ENCODE assay signal across 39 cellular contexts in genomic region chr6:122564230-122564629, GRCh38. TPM values are rescaled to one million over a fixed set of nuclear protein-coding genes. Genes with fewer than 3 reads are reported as not detected.
"Had no signal": no experiment of that assay in that cellular context is flagged by ENCODE, and none has a peak within 500 bp of the region (broad histone marks: within the 10 kb centered on the region; RNA-seq: fewer than 3 reads in every experiment).

No MANE protein-coding gene starts in this region.

- FAIRE-seq: astrocyte, TTC549 had no signal

- H3K4me3 ChIP-seq: adrenal gland, body of pancreas, breast epithelium had no signal

- H3K4me1 Mint-ChIP-seq: activated B cell treated with CpG ODN at 0.5 μM for 24 hours; activated CD4-positive, alpha-beta T cell treated with anti-CD3 and anti-CD28 coated beads, Interleukin-2, amount 10 ng/mL, durations not matched to agents 24 days and 14 days; activated naive CD8-positive, alpha-beta T cell treated with anti-CD3 and anti-CD28 coated beads for 36 hours; activated T-helper 17 cell treated with anti-CD3 and anti-CD28 coated beads, Interleukin-2, amount 50 U/mL, for 72 hours had no signal

- H3K27me3 Mint-ChIP-seq: activated CD4-positive, alpha-beta T cell treated with anti-CD3 and anti-CD28 coated beads, Interleukin-2, amount 10 ng/mL, durations not matched to agents 24 days and 14 days; activated CD8-positive, alpha-beta T cell treated with anti-CD3 and anti-CD28 coated beads for 36 hours had no signal

- H3K9me3 ChIP-seq: adrenal gland, body of pancreas had no signal

- H3K4me3 Mint-ChIP-seq: activated B cell treated with CpG ODN at 0.5 μM for 24 hours; activated CD4-positive, alpha-beta memory T cell treated with anti-CD3 and anti-CD28 coated beads for 36 hours; activated CD4-positive, alpha-beta T cell treated with anti-CD3 and anti-CD28 coated beads, Interleukin-2, amount 10 ng/mL, durations not matched to agents 24 days and 14 days; activated CD8-positive, alpha-beta T cell treated with anti-CD3 and anti-CD28 coated beads for 36 hours; activated naive CD4-positive, alpha-beta T cell treated with anti-CD3 and anti-CD28 coated beads for 36 hours; activated naive CD8-positive, alpha-beta T cell treated with anti-CD3 and anti-CD28 coated beads for 36 hours; activated T-cell treated with anti-CD3 and anti-CD28 coated beads, Interleukin-2, amount 50 U/mL, for 4 hours; activated T-cell treated with anti-CD3 and anti-CD28 coated beads, Interleukin-2, amount 50 U/mL, for 72 hours; activated T-helper 1 cell treated with anti-CD3 and anti-CD28 coated beads, Interleukin-12 subunit alpha, Interleukin-12 subunit beta, Interleukin-2, Interleukin-4 antibody, amounts not matched to agents 30 ng/mL and 10 ng/mL and 1 ng/mL, durations not matched to agents 14 hours and 24 hours and 36 hours; activated T-helper 17 cell treated with anti-CD3 and anti-CD28 coated beads, Interleukin-2, amount 50 U/mL, for 72 hours; T-helper 1 cell treated with Interleukin-12 subunit alpha and Interleukin-12 subunit beta and Interleukin-4 antibody, amounts not matched to agents 30 μg/mL and 1 μg/mL, for 36 hours; T-helper 2 cell treated with Interferon-gamma antibody and Interleukin-4, amounts not matched to agents 5 μg/mL and 100 μg/mL, for 36 hours had no signal

- H3K36me3 ChIP-seq: adrenal gland, brain microvascular endothelial cell, breast epithelium had no signal

- ATAC-seq: activated CD8-positive, alpha-beta T cell treated with anti-CD3 and anti-CD28 coated beads for 36 hours; activated naive CD4-positive, alpha-beta T cell treated with anti-CD3 and anti-CD28 coated beads, Interleukin-2, amount 50 U/mL, for 72 hours; activated T-cell treated with anti-CD3 and anti-CD28 coated beads, Interleukin-2, amount 50 U/mL, for 4 hours; activated T-cell treated with anti-CD3 and anti-CD28 coated beads, Interleukin-2, amount 50 U/mL, for 72 hours; activated T-helper 17 cell treated with anti-CD3 and anti-CD28 coated beads, Interleukin-2, amount 50 U/mL, for 72 hours; body of pancreas had no signal

- DNase-seq: activated B cell treated with CpG ODN at 0.5 μM for 24 hours; activated CD4-positive, alpha-beta memory T cell treated with anti-CD3 and anti-CD28 coated beads for 36 hours; activated CD4-positive, alpha-beta T cell treated with anti-CD3 and anti-CD28 coated beads for 4 hours; activated CD4-positive, alpha-beta T cell treated with anti-CD3 and anti-CD28 coated beads, Interleukin-2, amount 10 ng/mL, durations not matched to agents 24 days and 14 days; activated CD4-positive, alpha-beta T cell treated with anti-CD3 and anti-CD28 coated beads, Interleukin-2, amount 50 U/mL, for 1 hour; activated CD4-positive, alpha-beta T cell treated with anti-CD3 and anti-CD28 coated beads, Interleukin-2, amount 50 U/mL, for 4 hours; activated CD4-positive, CD25-positive, alpha-beta regulatory T cell treated with anti-CD3 and anti-CD28 coated beads, Interleukin-2, amount 50 U/mL, for 72 hours; activated CD8-positive, alpha-beta memory T cell treated with anti-CD3 and anti-CD28 coated beads, Interleukin-2, amount 50 U/mL, for 4 hours; activated CD8-positive, alpha-beta T cell treated with anti-CD3 and anti-CD28 coated beads for 36 hours; activated effector memory CD4-positive, alpha-beta T cell treated with anti-CD3 and anti-CD28 coated beads, Interleukin-2, amount 50 U/mL, for 16 hours; activated gamma-delta T cell treated with Interleukin-2 at 50 U/mL for 16 hours; activated naive CD4-positive, alpha-beta T cell; activated naive CD4-positive, alpha-beta T cell treated with anti-CD3 and anti-CD28 coated beads for 36 hours; activated naive CD4-positive, alpha-beta T cell treated with anti-CD3 and anti-CD28 coated beads, Interleukin-2, amount 50 U/mL, for 16 hours; activated naive CD8-positive, alpha-beta T cell treated with anti-CD3 and anti-CD28 coated beads for 36 hours; activated T-cell treated with anti-CD3 and anti-CD28 coated beads for 4 hours; activated T-cell treated with anti-CD3 and anti-CD28 coated beads, Interleukin-2, amount 50 U/mL, for 1 hour; activated T-cell treated with anti-CD3 and anti-CD28 coated beads, Interleukin-2, amount 50 U/mL, for 4 hours; activated T-cell treated with anti-CD3 and anti-CD28 coated beads, Interleukin-2, amount 50 U/mL, for 72 hours; adrenal gland; amniotic stem cell; aorta; body of pancreas; brain microvascular endothelial cell; central memory CD4-positive, alpha-beta T cell; cerebellar nuclear complex; T-helper 1 cell; T-helper 2 cell; T-helper 9 cell had no signal

- H3K27ac Mint-ChIP-seq: activated B cell treated with CpG ODN at 0.5 μM for 24 hours; activated CD4-positive, alpha-beta memory T cell treated with anti-CD3 and anti-CD28 coated beads for 36 hours; activated CD4-positive, alpha-beta T cell treated with anti-CD3 and anti-CD28 coated beads, Interleukin-2, amount 10 ng/mL, durations not matched to agents 24 days and 14 days; activated CD8-positive, alpha-beta T cell treated with anti-CD3 and anti-CD28 coated beads for 36 hours; activated naive CD4-positive, alpha-beta T cell treated with anti-CD3 and anti-CD28 coated beads for 36 hours; activated naive CD4-positive, alpha-beta T cell treated with anti-CD3 and anti-CD28 coated beads, Interleukin-2, amount 50 U/mL, for 72 hours; activated naive CD8-positive, alpha-beta T cell treated with anti-CD3 and anti-CD28 coated beads for 36 hours; activated T-cell treated with anti-CD3 and anti-CD28 coated beads, Interleukin-2, amount 50 U/mL, for 72 hours; activated T-helper 1 cell treated with anti-CD3 and anti-CD28 coated beads, Interleukin-12 subunit alpha, Interleukin-12 subunit beta, Interleukin-2, Interleukin-4 antibody, amounts not matched to agents 30 ng/mL and 10 ng/mL and 1 ng/mL, durations not matched to agents 14 hours and 24 hours and 36 hours; activated T-helper 17 cell treated with anti-CD3 and anti-CD28 coated beads, Interleukin-2, amount 50 U/mL, for 72 hours; T-helper 1 cell treated with Interleukin-12 subunit alpha and Interleukin-12 subunit beta and Interleukin-4 antibody, amounts not matched to agents 30 μg/mL and 1 μg/mL, for 36 hours; T-helper 2 cell treated with Interferon-gamma antibody and Interleukin-4, amounts not matched to agents 5 μg/mL and 100 μg/mL, for 36 hours had no signal

- H3K27me3 ChIP-seq: adrenal gland, body of pancreas, brain microvascular endothelial cell, breast epithelium had no signal

- H3K27ac ChIP-seq: adrenal gland, body of pancreas, brain microvascular endothelial cell, breast epithelium, VCaP had no signal

- H3K36me3 Mint-ChIP-seq: activated CD4-positive, alpha-beta memory T cell treated with anti-CD3 and anti-CD28 coated beads for 36 hours; activated naive CD8-positive, alpha-beta T cell treated with anti-CD3 and anti-CD28 coated beads for 36 hours had no signal

- H3K9me3 Mint-ChIP-seq: activated T-helper 1 cell treated with anti-CD3 and anti-CD28 coated beads, Interleukin-12 subunit alpha, Interleukin-12 subunit beta, Interleukin-2, Interleukin-4 antibody, amounts not matched to agents 30 ng/mL and 10 ng/mL and 1 ng/mL, durations not matched to agents 14 hours and 24 hours and 36 hours; T-helper 1 cell treated with Interleukin-12 subunit alpha and Interleukin-12 subunit beta and Interleukin-4 antibody, amounts not matched to agents 30 μg/mL and 1 μg/mL, for 36 hours; T-helper 2 cell treated with Interferon-gamma antibody and Interleukin-4, amounts not matched to agents 5 μg/mL and 100 μg/mL, for 36 hours had no signal

- H3K4me1 ChIP-seq: adrenal gland, body of pancreas, breast epithelium had no signal

RNA-seq across cellular contexts. Expression of gene PKIB, which starts 46.0 kb away (rescaled TPM):
- total RNA-seq: activated CD4-positive, alpha-beta T cell treated with anti-CD3 and anti-CD28 coated beads, Interleukin-2, amount 10 ng/mL, durations not matched to agents 24 days and 14 days; activated CD8-positive, alpha-beta memory T cell treated with anti-CD3 and anti-CD28 coated beads for 36 hours; activated T-helper 1 cell treated with anti-CD3 and anti-CD28 coated beads, Interleukin-12 subunit alpha, Interleukin-12 subunit beta, Interleukin-2, Interleukin-4 antibody, amounts not matched to agents 30 ng/mL and 10 ng/mL and 1 ng/mL, durations not matched to agents 14 hours and 24 hours and 36 hours had no signal
